Comparison of ENCODE assay signal across 8 cellular contexts in genomic region chr10:34655286-34656170, GRCh38.
A peak's percentile ranks its signal among the peaks of the same experiment; 100 is the strongest.
DNase-seq lines count a peak whose midpoint lies in the region; ATAC-seq and TF ChIP-seq lines count a peak whose summit lies in the region.

No MANE protein-coding gene starts in this region.

- no peak overlapping the region for H3K4me3 ChIP-seq in CD4-positive, alpha-beta memory T cell (ENCODE audit: low read length in 2 of 2)
- H3K4me3 ChIP-seq in foreskin fibroblast (ENCODE audit: low read depth in 1 of 2, low read length in 2 of 2) = no peak overlapping the region

- H3K4me1 Mint-ChIP-seq in CD4-positive, alpha-beta memory T cell = no peaks in the 10 kb centered on the region

- no peaks in the 10 kb centered on the region for H3K27me3 ChIP-seq in CD4-positive, alpha-beta memory T cell (ENCODE audit: insufficient read depth, low read length)

- in situ Hi-C loops in GM13976 (cut with MboI; ENCODE audit: low sequenced_read_pairs, unreplicated experiment) = loop anchor here (25.0 kb wide), 1 partner anchor 557 kb away; no protein-coding TSS in a partner anchor

- intact Hi-C loops in CD4-positive, alpha-beta memory T cell (cut with micrococcal nuclease) = loop anchor here (10.0 kb wide), 1 partner anchor 559 kb away; no protein-coding TSS in a partner anchor

- POLR2A ChIA-PET in CD4-positive, alpha-beta memory T cell (lab: Charles Lee; ENCODE audit: partially characterized antibody) = no interaction called here

- CTCF ChIA-PET in CD4-positive, alpha-beta memory T cell (lab: Charles Lee; ENCODE audit: partially characterized antibody) = interaction anchor here (1.0 to 2.0 kb wide), 2 partner anchors 8 to 17 kb away, joined by 3 to 8 read pairs; no protein-coding TSS in a partner anchor

- H3K9me3 Mint-ChIP-seq in CD4-positive, alpha-beta memory T cell = no peaks in the 10 kb centered on the region

- no peaks in the 10 kb centered on the region for H3K36me3 ChIP-seq in CD4-positive, alpha-beta memory T cell (ENCODE audit: insufficient read depth, low read length)

- H3K9me3 ChIP-seq in CD4-positive, alpha-beta memory T cell (ENCODE audit: control insufficient read depth in 1 of 2, low read length in 2 of 2) = no peaks in the 10 kb centered on the region

- H3K27ac ChIP-seq in CD4-positive, alpha-beta memory T cell (ENCODE audit: low read depth, low read length) = no peak overlapping the region

- peak in 3 of 5 donors; percentile 8 to 17 (median 9) for DNase-seq in CD4-positive, alpha-beta memory T cell
- DNase-seq in GM13976 (ENCODE audit: low spot score) (peak; percentile 38), NAMALWA (ENCODE audit: low spot score) (peak; percentile 79), T1000 (lab: John Stamatoyannopoulos, UW) (peak; percentile 96), foreskin fibroblast (peak; percentile 52 to 82), putamen (ENCODE audit: low spot score) (peak; percentile 24)

- H3K36me3 Mint-ChIP-seq in CD4-positive, alpha-beta memory T cell = no peaks in the 10 kb centered on the region

- no peak for ATAC-seq in GM18867 (IDR thresholded peaks at IDR 0.05; ENCODE audit: unreplicated experiment)
- no peak for ATAC-seq in HG03469 (IDR thresholded peaks at IDR 0.05; ENCODE audit: unreplicated experiment)

- TF ChIP-seq CTCF in GM13976 (IDR thresholded peaks at IDR 0.05; ENCODE audit: borderline replicate concordance, control extremely low read depth, extremely low read depth, insufficient read depth, missing control alignments) (peak; percentile 54), foreskin fibroblast (IDR thresholded peaks at IDR 0.05; ENCODE audit: low read depth, low read length) (peak; percentile 60)

- no peaks in the 10 kb centered on the region for H3K4me1 ChIP-seq in CD4-positive, alpha-beta memory T cell (ENCODE audit: insufficient read depth, low read length)

- H3K27me3 Mint-ChIP-seq in CD4-positive, alpha-beta memory T cell = peaks cover 4% of the 10 kb centered on the region in 2 donors

- no peak overlapping the region for H3K4me3 Mint-ChIP-seq in CD4-positive, alpha-beta memory T cell

- H3K27ac Mint-ChIP-seq in CD4-positive, alpha-beta memory T cell = no peak overlapping the region

Comparison
In these comparisons a context has a peak if more than half of its experiments do, and no peak if none do; other contexts are left out.
1. DNase-seq: peak in every context shown above with its lines; median percentile 96 in T1000; 79 in NAMALWA; 67 in foreskin fibroblast; 38 in GM13976; 24 in putamen; 9 in CD4-positive, alpha-beta memory T cell.